25 cellular contexts compared by ENCODE assay signal in the genomic region with DNA sequence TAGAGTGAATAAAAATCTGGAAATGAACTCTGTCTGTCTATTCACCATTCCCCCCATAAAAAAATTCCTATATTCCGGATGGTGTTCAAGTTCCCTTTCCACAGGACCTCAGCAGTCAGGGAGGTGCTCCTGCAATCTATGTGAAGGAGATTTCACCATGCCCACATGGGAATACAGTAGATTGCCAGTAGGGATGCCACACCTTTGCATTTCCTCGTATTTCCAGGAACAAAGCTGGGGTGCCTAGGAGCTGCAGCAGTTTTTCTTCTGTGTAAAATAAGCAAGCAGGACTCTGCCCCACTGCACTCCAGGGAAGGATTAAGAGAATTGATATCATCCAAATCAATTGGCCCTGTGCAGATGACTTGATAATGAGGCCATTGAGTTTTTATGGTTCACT. TPM values are rescaled to one million over a fixed set of nuclear protein-coding genes. Genes with fewer than 3 reads are reported as not detected.
DNase-seq lines count a peak whose midpoint lies in the region; ATAC-seq and TF ChIP-seq lines count a peak whose summit lies in the region.
"Had no signal": no experiment of that assay in that cellular context is flagged by ENCODE, and none has a peak within 500 bp of the region (broad histone marks: within the 10 kb centered on the region; RNA-seq: fewer than 3 reads in every experiment).

No MANE protein-coding gene starts in this region.

- no peaks in the 10 kb centered on the region for H3K79me2 ChIP-seq in PC-9 (ENCODE audit: low read depth)
- H3K79me2 ChIP-seq in parathyroid adenoma = no peaks in the 10 kb centered on the region

- ATAC-seq in SK-N-SH treated with all-trans-retinoic acid at 6 μM for 48 hours = no peak; the same call in 2 of the 3 replicates
- ATAC-seq in HG03039 (IDR thresholded peaks at IDR 0.05; ENCODE audit: unreplicated experiment) = no peak
- ATAC-seq: activated CD4-positive, alpha-beta T cell treated with anti-CD3 and anti-CD28 coated beads for 36 hours; activated CD8-positive, alpha-beta T cell treated with anti-CD3 and anti-CD28 coated beads, Interleukin-2, amount 10 ng/mL, durations not matched to agents 7 days and 5 days; activated T-helper 17 cell treated with anti-CD3 and anti-CD28 coated beads, Interleukin-2, amount 50 U/mL, for 72 hours; natural killer cell had no signal

- H3K4me1 ChIP-seq in PC-9 (replicated peaks; ENCODE audit: insufficient read depth) (peaks cover 18% of the 10 kb centered on the region), parathyroid adenoma (peaks cover 36% of the 10 kb centered on the region)

- no TSS peak for BruUV-seq in PC-9 (replicated peaks; lab: Mats Ljungman, UMichigan)

- H3K36me3 ChIP-seq in PC-9 (ENCODE audit: low read depth) (no peaks in the 10 kb centered on the region), parathyroid adenoma (ENCODE audit: control insufficient read depth, insufficient read depth, low read length) (no peaks in the 10 kb centered on the region)

- no peaks in the 10 kb centered on the region for H4K20me1 ChIP-seq in PC-9 (ENCODE audit: insufficient read depth)

- no peak overlapping the region for H3K9ac ChIP-seq in parathyroid adenoma

- H3K9me2 ChIP-seq in PC-9 (ENCODE audit: insufficient read depth) = no peaks in the 10 kb centered on the region; the same call in 1 of the 2 replicates

- peaks cover 4% of the 10 kb centered on the region for H3K9me3 Mint-ChIP-seq in glutamatergic neuron (ENCODE audit: unreplicated experiment)
- H3K9me3 Mint-ChIP-seq: activated T-helper 17 cell treated with anti-CD3 and anti-CD28 coated beads, Interleukin-2, amount 50 U/mL, for 72 hours; CD14-positive monocyte; natural killer cell had no signal

- no peak overlapping the region for H2AFZ ChIP-seq in PC-9
- H2AFZ ChIP-seq in parathyroid adenoma = peak overlapping the region; percentile 63

- no peak overlapping the region for H3K4me3 ChIP-seq in PC-9
- no peak overlapping the region for H3K4me3 ChIP-seq in parathyroid adenoma (ENCODE audit: low read depth, low read length)
- H3K4me3 ChIP-seq: body of pancreas, smooth muscle cell had no signal

- H3K27ac Mint-ChIP-seq in glutamatergic neuron (ENCODE audit: unreplicated experiment) = peak overlapping the region; percentile 97
- H3K27ac Mint-ChIP-seq: activated CD4-positive, alpha-beta T cell treated with anti-CD3 and anti-CD28 coated beads for 36 hours; activated CD8-positive, alpha-beta T cell treated with anti-CD3 and anti-CD28 coated beads, Interleukin-2, amount 10 ng/mL, durations not matched to agents 7 days and 5 days; activated T-helper 17 cell treated with anti-CD3 and anti-CD28 coated beads, Interleukin-2, amount 50 U/mL, for 72 hours; CD14-positive monocyte; natural killer cell had no signal

- H3K4me2 ChIP-seq in PC-9 = peak overlapping the region; percentile 15; the same call in 1 of the 2 replicates
- peak overlapping the region; percentile 29 for H3K4me2 ChIP-seq in parathyroid adenoma (ENCODE audit: low read length)
- H3K4me2 ChIP-seq: smooth muscle cell had no signal

- H3K4me3 Mint-ChIP-seq in glutamatergic neuron (ENCODE audit: unreplicated experiment) = peak overlapping the region; percentile 58
- H3K4me3 Mint-ChIP-seq: activated CD4-positive, alpha-beta T cell treated with anti-CD3 and anti-CD28 coated beads for 36 hours; activated CD8-positive, alpha-beta T cell treated with anti-CD3 and anti-CD28 coated beads, Interleukin-2, amount 10 ng/mL, durations not matched to agents 7 days and 5 days; activated T-helper 17 cell treated with anti-CD3 and anti-CD28 coated beads, Interleukin-2, amount 50 U/mL, for 72 hours; CD14-positive monocyte; natural killer cell had no signal

- CTCF ChIA-PET in PC-9 (lab: Charles Lee) = no interaction called here

- peaks cover 5% of the 10 kb centered on the region for H3K27me3 Mint-ChIP-seq in glutamatergic neuron (ENCODE audit: unreplicated experiment)

- no peaks in the 10 kb centered on the region for H3K36me3 Mint-ChIP-seq in glutamatergic neuron (ENCODE audit: unreplicated experiment)
- H3K36me3 Mint-ChIP-seq: CD14-positive monocyte, natural killer cell had no signal

- H3K27me3 ChIP-seq in PC-9 (ENCODE audit: insufficient read depth, low read depth) = no peaks in the 10 kb centered on the region
- H3K27me3 ChIP-seq in parathyroid adenoma (ENCODE audit: control insufficient read depth, insufficient read depth, low read length) = no peaks in the 10 kb centered on the region
- H3K27me3 ChIP-seq: body of pancreas had no signal

- POLR2A ChIA-PET in PC-9 (lab: Charles Lee; ENCODE audit: unreplicated experiment) = no interaction called here

- H3K27ac ChIP-seq in PC-9 (no peak overlapping the region), parathyroid adenoma (peak overlapping the region; percentile 75)
- H3K27ac ChIP-seq: body of pancreas had no signal

- H3K9me3 ChIP-seq in PC-9 (ENCODE audit: insufficient read depth, low read depth) (no peaks in the 10 kb centered on the region), parathyroid adenoma (ENCODE audit: control insufficient read depth, low read length) (no peaks in the 10 kb centered on the region)
- H3K9me3 ChIP-seq: body of pancreas had no signal

- peaks cover 16% of the 10 kb centered on the region; the same call in 1 of the 2 replicates for H3F3A ChIP-seq in PC-9 (ENCODE audit: insufficient read depth, low read depth)

- intact Hi-C loops in PC-9 (cut with micrococcal nuclease; ENCODE audit: unreplicated experiment) = no loop called here

- DNase-seq in NCI-H2081 treated with DMSO at 0.1 percent for 48 hours (lab: John Stamatoyannopoulos, UW) (peak; percentile 2), NCI-H2081 (lab: John Stamatoyannopoulos, UW) (no peak), PC-9 (no peak), glutamatergic neuron (no peak), LoVo (ENCODE audit: low spot score) (no peak)
- DNase-seq: activated CD4-positive, alpha-beta T cell treated with anti-CD3 and anti-CD28 coated beads for 36 hours; activated CD8-positive, alpha-beta T cell treated with anti-CD3 and anti-CD28 coated beads, Interleukin-2, amount 10 ng/mL, durations not matched to agents 7 days and 5 days; activated naive CD4-positive, alpha-beta T cell treated with anti-CD3 and anti-CD28 coated beads, Interleukin-2, amount 50 U/mL, for 16 hours; body of pancreas; Calu3; DND-41; GF-D8; Karpas-422; midbrain; natural killer cell; NCI-H146; OCI-M1; SHP77; stimulated activated naive CD4-positive, alpha-beta T cell treated with Interleukin-2 at 50 U/mL for 16 hours had no signal

- H3K4me1 Mint-ChIP-seq in glutamatergic neuron (ENCODE audit: low read depth, unreplicated experiment) = peaks cover 33% of the 10 kb centered on the region
- H3K4me1 Mint-ChIP-seq: activated T-helper 17 cell treated with anti-CD3 and anti-CD28 coated beads, Interleukin-2, amount 50 U/mL, for 72 hours had no signal

- no peak for TF ChIP-seq CTCF in PC-9 (conservative IDR thresholded peaks at IDR 0.05)
- TF ChIP-seq CTCF in glutamatergic neuron (IDR thresholded peaks at IDR 0.05; ENCODE audit: partially characterized antibody, unreplicated experiment) = no peak
- TF ChIP-seq CTCF in parathyroid adenoma (IDR thresholded peaks at IDR 0.05) = no peak

TF ChIP-seq in SK-N-SH treated with all-trans-retinoic acid at 6 μM for 48 hours, 23 proteins besides CTCF, POLR2A, EP300 and RAD21:
- TF ChIP-seq ZNF565 (CRISPR knock-in tag; conservative IDR thresholded peaks at IDR 0.05; ENCODE audit: low read depth) (no peak), CSDC2 (CRISPR knock-in tag; IDR thresholded peaks at IDR 0.05) (no peak), ISL1 (CRISPR knock-in tag; IDR thresholded peaks at IDR 0.05) (no peak), CSRNP3 (CRISPR knock-in tag; IDR thresholded peaks at IDR 0.05) (no peak), ZFP30 (CRISPR knock-in tag; IDR thresholded peaks at IDR 0.05) (no peak), CREB5 (CRISPR knock-in tag; IDR thresholded peaks at IDR 0.05; ENCODE audit: low read depth) (no peak), ESRRG (CRISPR knock-in tag; IDR thresholded peaks at IDR 0.05) (no peak), BACH2 (CRISPR knock-in tag; IDR thresholded peaks at IDR 0.05; ENCODE audit: borderline replicate concordance) (no peak), ZNF70 (CRISPR knock-in tag; IDR thresholded peaks at IDR 0.05) (no peak), TOX (CRISPR knock-in tag; IDR thresholded peaks at IDR 0.05; ENCODE audit: borderline replicate concordance) (no peak), ARNTL (CRISPR knock-in tag; IDR thresholded peaks at IDR 0.05; ENCODE audit: borderline replicate concordance, low read depth) (no peak)
TF ChIP-seq in SK-N-SH treated with all-trans-retinoic acid at 6 μM for 48 hours: peak in this region for 0.

RNA-seq across cellular contexts. Expression of gene KIF16B, which starts 7.3 kb away (rescaled TPM):
- total RNA-seq in PC-9 (2021) = 15.1 and 17.6 TPM in 2 replicates
- total RNA-seq in glutamatergic neuron (ENCODE audit: unreplicated experiment) = 27.0 TPM
